In genomic region chr5:172715931-172716682, GRCh38 we compare ENCODE assay signal across 1 cellular context.
TF ChIP-seq lines count a peak whose summit lies in the region.

No MANE protein-coding gene starts in this region.

TF ChIP-seq in IMR-90, 13 proteins besides CTCF, POLR2A, EP300 and RAD21:
- no peak for TF ChIP-seq MAFK (IDR thresholded peaks at IDR 0.05; ENCODE audit: low read depth, low read length)
- TF ChIP-seq MXI1 (IDR thresholded peaks at IDR 0.05; ENCODE audit: borderline replicate concordance, low read depth, low read length), result no peak
- TF ChIP-seq MAZ (IDR thresholded peaks at IDR 0.05; ENCODE audit: borderline replicate concordance, low read depth, low read length), result no peak
- no peak for TF ChIP-seq SMC3 (IDR thresholded peaks at IDR 0.05; ENCODE audit: low read depth, low read length)
- no peak for TF ChIP-seq CHD1 (IDR thresholded peaks at IDR 0.05; ENCODE audit: low read depth, low read length)
- TF ChIP-seq, protein P1, sequence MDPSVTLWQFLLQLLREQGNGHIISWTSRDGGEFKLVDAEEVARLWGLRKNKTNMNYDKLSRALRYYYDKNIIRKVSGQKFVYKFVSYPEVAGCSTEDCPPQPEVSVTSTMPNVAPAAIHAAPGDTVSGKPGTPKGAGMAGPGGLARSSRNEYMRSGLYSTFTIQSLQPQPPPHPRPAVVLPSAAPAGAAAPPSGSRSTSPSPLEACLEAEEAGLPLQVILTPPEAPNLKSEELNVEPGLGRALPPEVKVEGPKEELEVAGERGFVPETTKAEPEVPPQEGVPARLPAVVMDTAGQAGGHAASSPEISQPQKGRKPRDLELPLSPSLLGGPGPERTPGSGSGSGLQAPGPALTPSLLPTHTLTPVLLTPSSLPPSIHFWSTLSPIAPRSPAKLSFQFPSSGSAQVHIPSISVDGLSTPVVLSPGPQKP (IDR thresholded peaks at IDR 0.05; ENCODE audit: borderline replicate concordance, low read depth, low read length), result no peak
- no peak for TF ChIP-seq BHLHE40 (IDR thresholded peaks at IDR 0.05; ENCODE audit: low read depth, low read length)
- no peak for TF ChIP-seq NFE2L2 (IDR thresholded peaks at IDR 0.05; ENCODE audit: low read depth, low read length)
- TF ChIP-seq RFX5 (IDR thresholded peaks at IDR 0.05; ENCODE audit: low read depth, low read length), result no peak
- TF ChIP-seq CEBPB (IDR thresholded peaks at IDR 0.05; ENCODE audit: low read depth, low read length), result no peak
- TF ChIP-seq FOS (IDR thresholded peaks at IDR 0.05; ENCODE audit: low read depth, low read length), result no peak
